In the genomic region with DNA sequence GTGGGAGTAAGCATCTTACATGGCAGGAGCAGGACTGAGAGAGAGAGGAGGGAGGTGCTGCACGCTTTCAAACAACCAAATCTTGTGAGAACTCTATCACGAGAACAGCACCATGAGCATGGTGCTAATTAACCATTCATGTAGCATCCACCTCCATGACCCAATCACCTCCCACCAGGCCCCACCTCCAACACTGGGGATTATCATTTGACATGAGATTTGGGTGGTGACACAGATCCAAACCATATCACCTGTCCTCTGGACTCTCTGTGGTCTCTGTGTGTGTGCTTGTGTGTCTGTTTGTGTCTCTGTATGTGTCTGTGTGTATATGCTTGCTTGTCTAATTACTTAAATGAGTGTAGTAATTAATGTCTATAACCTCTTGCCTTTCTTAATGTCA, we compare ENCODE assay signal across 9 cellular contexts.
A peak's percentile ranks its signal among the peaks of the same experiment; 100 is the strongest.
DNase-seq lines count a peak whose midpoint lies in the region; ATAC-seq lines count a peak whose summit lies in the region.
"Had no signal": no experiment of that assay in that cellular context is flagged by ENCODE, and none has a peak within 500 bp of the region (broad histone marks: within the 10 kb centered on the region; RNA-seq: fewer than 3 reads in every experiment).

No MANE protein-coding gene starts in this region.

- H3K4me1 Mint-ChIP-seq in activated naive CD4-positive, alpha-beta T cell treated with anti-CD3 and anti-CD28 coated beads, Interleukin-2, amount 50 U/mL, for 24 hours, result peaks cover 32% of the 10 kb centered on the region

- no peaks in the 10 kb centered on the region for H3K27me3 Mint-ChIP-seq in activated naive CD4-positive, alpha-beta T cell treated with anti-CD3 and anti-CD28 coated beads, Interleukin-2, amount 50 U/mL, for 24 hours

- H3K36me3 Mint-ChIP-seq in activated naive CD4-positive, alpha-beta T cell treated with anti-CD3 and anti-CD28 coated beads, Interleukin-2, amount 50 U/mL, for 24 hours, result no peaks in the 10 kb centered on the region

- no peaks in the 10 kb centered on the region for H3K9me3 Mint-ChIP-seq in activated naive CD4-positive, alpha-beta T cell treated with anti-CD3 and anti-CD28 coated beads, Interleukin-2, amount 50 U/mL, for 24 hours

- peak overlapping the region; percentile 65 for H3K4me3 Mint-ChIP-seq in activated naive CD4-positive, alpha-beta T cell treated with anti-CD3 and anti-CD28 coated beads, Interleukin-2, amount 50 U/mL, for 24 hours

- peak overlapping the region; percentile 81 for H3K27ac Mint-ChIP-seq in activated naive CD4-positive, alpha-beta T cell treated with anti-CD3 and anti-CD28 coated beads, Interleukin-2, amount 50 U/mL, for 24 hours

- no peak for DNase-seq in DMS79 (lab: John Stamatoyannopoulos, UW)
- DNase-seq in NCI-H2196 treated with DMSO at 0.1 percent for 48 hours (lab: John Stamatoyannopoulos, UW; ENCODE audit: unreplicated experiment), result no peak
- no peak for DNase-seq in NCI-H146 treated with DMSO at 0.1 percent for 48 hours (lab: John Stamatoyannopoulos, UW; ENCODE audit: unreplicated experiment)
- no peak for DNase-seq in NCI-H128 (lab: John Stamatoyannopoulos, UW; ENCODE audit: unreplicated experiment)
- DNase-seq: left cardiac atrium had no signal

- ATAC-seq in GM18519 (IDR thresholded peaks at IDR 0.05; ENCODE audit: low FRiP score, unreplicated experiment) (peak; percentile 34), GM21367 (IDR thresholded peaks at IDR 0.05; ENCODE audit: unreplicated experiment) (peak; percentile 15), HG03159 (IDR thresholded peaks at IDR 0.05; ENCODE audit: unreplicated experiment) (peak; percentile 48)
- ATAC-seq: left cardiac atrium had no signal
